In the genomic region with DNA sequence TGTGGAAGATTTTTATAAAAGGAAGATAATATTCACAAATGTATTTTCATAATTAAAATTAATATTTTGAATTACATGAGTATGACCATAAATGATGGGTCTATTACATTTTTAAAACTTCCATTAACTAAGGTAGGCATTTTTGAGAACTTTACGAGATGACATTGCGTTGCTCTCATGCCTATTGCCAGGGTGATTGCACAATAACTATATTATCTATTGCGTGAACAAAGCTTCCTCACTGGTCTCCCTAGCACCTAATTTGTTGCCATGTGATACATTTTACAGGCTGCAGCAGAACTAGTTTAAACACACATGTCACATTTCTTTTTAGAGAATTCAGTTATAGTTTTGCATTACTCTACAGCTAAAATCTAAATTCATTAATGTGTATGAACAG, we compare ENCODE assay signal across 22 cellular contexts.
"Had no signal": no experiment of that assay in that cellular context is flagged by ENCODE, and none has a peak within 500 bp of the region (broad histone marks: within the 10 kb centered on the region; RNA-seq: fewer than 3 reads in every experiment).

No MANE protein-coding gene starts in this region.

- H3K4me3 ChIP-seq: ascending aorta, dorsolateral prefrontal cortex, left ventricle myocardium inferior, right atrium auricular region, smooth muscle cell, tibial nerve, vagina had no signal

- H3K27ac ChIP-seq: ascending aorta, dorsolateral prefrontal cortex, left ventricle myocardium inferior, neutrophil, right atrium auricular region, tibial nerve, vagina, VCaP had no signal

- FAIRE-seq: bronchial epithelial cell had no signal

- H3K9me3 ChIP-seq: ascending aorta, neutrophil, right atrium auricular region, tibial nerve, vagina had no signal

- ATAC-seq: activated naive CD8-positive, alpha-beta T cell treated with anti-CD3 and anti-CD28 coated beads, Interleukin-2, amount 50 U/mL, for 24 hours; activated T-helper 17 cell treated with anti-CD3 and anti-CD28 coated beads, Interleukin-2, amount 50 U/mL, for 72 hours; naive thymus-derived CD4-positive, alpha-beta T cell had no signal

- H3K36me3 ChIP-seq: ascending aorta, left ventricle myocardium inferior, neutrophil, right atrium auricular region, tibial nerve, vagina had no signal

- H3K4me2 ChIP-seq: smooth muscle cell had no signal

- H3K27me3 ChIP-seq: ascending aorta, neutrophil, right atrium auricular region, tibial nerve, vagina had no signal

- DNase-seq: activated CD4-positive, alpha-beta T cell treated with anti-CD3 and anti-CD28 coated beads, Interleukin-2, amount 50 U/mL, for 48 hours; activated naive CD4-positive, alpha-beta T cell treated with Interleukin-2 at 50 U/mL for 16 hours; activated naive CD8-positive, alpha-beta T cell treated with anti-CD3 and anti-CD28 coated beads, Interleukin-2, amount 50 U/mL, for 24 hours; dorsolateral prefrontal cortex; islet precursor cell; left ventricle myocardium inferior; naive thymus-derived CD4-positive, alpha-beta T cell; posterior cingulate gyrus; stimulated activated CD4-positive, alpha-beta T cell treated with anti-CD3 and anti-CD28 coated beads, Interleukin-4, amount 100 ng/mL, for 4 hours; stimulated activated CD8-positive, alpha-beta memory T cell treated with anti-CD3 and anti-CD28 coated beads, Interleukin-4, amount 100 ng/mL, for 48 hours; stimulated activated naive CD4-positive, alpha-beta T cell treated with Interleukin-2 at 50 U/mL for 16 hours; substantia nigra; T-helper 9 cell had no signal

- H3K4me1 ChIP-seq: ascending aorta, left ventricle myocardium inferior, right atrium auricular region, tibial nerve, vagina had no signal
